16 cellular contexts compared by ENCODE assay signal in genomic region chr6:137798261-137798660, GRCh38.
DNase-seq lines count a peak whose midpoint lies in the region; ATAC-seq and TF ChIP-seq lines count a peak whose summit lies in the region.
"Had no signal": no experiment of that assay in that cellular context is flagged by ENCODE, and none has a peak within 500 bp of the region (broad histone marks: within the 10 kb centered on the region; RNA-seq: fewer than 3 reads in every experiment).

No MANE protein-coding gene starts in this region.

- no peak overlapping the region for H3K4me3 Mint-ChIP-seq in Caco-2 (ENCODE audit: unreplicated experiment)
- no peak overlapping the region for H3K4me3 Mint-ChIP-seq in central memory CD8-positive, alpha-beta T cell
- no peak overlapping the region for H3K4me3 Mint-ChIP-seq in naive thymus-derived CD4-positive, alpha-beta T cell

- TF ChIP-seq POLR2A in sigmoid colon (IDR thresholded peaks at IDR 0.05), result no peak
- TF ChIP-seq POLR2A in heart left ventricle (IDR thresholded peaks at IDR 0.05), result no peak

- H2BK120ac ChIP-seq in mesendoderm (ENCODE audit: low read depth, low read length), result no peak overlapping the region

- H3K36me3 Mint-ChIP-seq in Caco-2 (ENCODE audit: insufficient read depth, unreplicated experiment), result peaks cover 5% of the 10 kb centered on the region
- peaks cover 1% of the 10 kb centered on the region for H3K36me3 Mint-ChIP-seq in central memory CD8-positive, alpha-beta T cell (ENCODE audit: insufficient read depth)
- peaks cover 0 to 2% (median 0%) of the 10 kb centered on the region in 5 donors for H3K36me3 Mint-ChIP-seq in naive thymus-derived CD4-positive, alpha-beta T cell

- H3K4me1 Mint-ChIP-seq in Caco-2 (ENCODE audit: low read depth, unreplicated experiment), result peaks cover 59% of the 10 kb centered on the region
- H3K4me1 Mint-ChIP-seq in central memory CD8-positive, alpha-beta T cell, result peaks cover 49% of the 10 kb centered on the region
- peaks cover 38 to 75% (median 61%) of the 10 kb centered on the region in 7 donors for H3K4me1 Mint-ChIP-seq in naive thymus-derived CD4-positive, alpha-beta T cell

- ATAC-seq in central memory CD8-positive, alpha-beta T cell (replicated peaks; ENCODE audit: extremely low read depth, poor library complexity, severe bottlenecking), result no peak
- no peak for ATAC-seq in naive thymus-derived CD4-positive, alpha-beta T cell
- no peak for ATAC-seq in heart left ventricle
- ATAC-seq: GM12878 had no signal

- H3K4me2 ChIP-seq in OCI-LY3 (ENCODE audit: low read length), result 0 out of 2 replicates have a peak overlapping the region, but pooled peaks have one; percentile 11
- no peak overlapping the region for H3K4me2 ChIP-seq in mesendoderm (ENCODE audit: low read length)

- no CpG with 5 or more reads among the region's 3 CpGs for WGBS in mesendoderm (ENCODE audit: extremely low coverage, insufficient coverage, low lambda C conversion rate)
- 69 to 87% methylated on average over 3 of the region's 3 CpGs for WGBS in sigmoid colon, 2 donors
- 69 to 74% (median 72%) methylated on average over 3 of the region's 3 CpGs for WGBS in heart left ventricle, 4 donors

- no TSS peak for BruUV-seq in Caco-2 (replicated peaks; lab: Mats Ljungman, UMichigan)

- no peak overlapping the region for H2AK5ac ChIP-seq in mesendoderm (ENCODE audit: low read length)

- no peak overlapping the region for H4K5ac ChIP-seq in mesendoderm (ENCODE audit: low read length)

- peak overlapping the region; percentile 72 for H3K27ac Mint-ChIP-seq in Caco-2 (ENCODE audit: unreplicated experiment)
- peak overlapping the region; percentile 82 for H3K27ac Mint-ChIP-seq in central memory CD8-positive, alpha-beta T cell (ENCODE audit: low read depth)
- H3K27ac Mint-ChIP-seq in naive thymus-derived CD4-positive, alpha-beta T cell, result peak overlapping the region; percentile 20 to 97 (median 83)

- H3K79me2 ChIP-seq in OCI-LY3 (ENCODE audit: low read length) (0 out of 2 replicates have a peak, but pooled peaks cover 3% of the 10 kb centered on the region), mesendoderm (ENCODE audit: control insufficient read depth, insufficient read depth, low read length) (no peaks in the 10 kb centered on the region)

- intact Hi-C loops in Caco-2 (cut with micrococcal nuclease; ENCODE audit: unreplicated experiment), result no loop called here
- intact Hi-C loops in naive thymus-derived CD4-positive, alpha-beta T cell (cut with micrococcal nuclease), result loop anchor here (2.0 to 10.0 kb wide), 4 partner anchors 81 to 309 kb away; partner anchors contain the start of gene PERP (in 1 of the 2)
- intact Hi-C loops in sigmoid colon (cut with DNase I), result no loop called here
- intact Hi-C loops in heart left ventricle (cut with DNase I), result loop anchor here in 2 of 10 donors (10.0 kb wide), 2 partner anchors 93 to 137 kb away; no protein-coding TSS in a partner anchor

- H3K56ac ChIP-seq in mesendoderm (ENCODE audit: low read length), result no peak overlapping the region

- no peak for TF ChIP-seq CTCF in Caco-2 (IDR thresholded peaks at IDR 0.05; ENCODE audit: insufficient read depth in 1 of 2, low read depth in 1 of 2, low read length in 1 of 2, severe bottlenecking in 1 of 2, unreplicated experiment in 1 of 2)
- TF ChIP-seq CTCF in OCI-LY3 (IDR thresholded peaks at IDR 0.05; ENCODE audit: low read depth, low read length), result no peak
- no peak for TF ChIP-seq CTCF in sigmoid colon (IDR thresholded peaks at IDR 0.05)
- no peak for TF ChIP-seq CTCF in heart left ventricle (IDR thresholded peaks at IDR 0.05)

- H3K27me3 Mint-ChIP-seq in Caco-2 (ENCODE audit: insufficient read depth, unreplicated experiment), result no peaks in the 10 kb centered on the region
- H3K27me3 Mint-ChIP-seq in central memory CD8-positive, alpha-beta T cell, result no peaks in the 10 kb centered on the region
- no peaks in the 10 kb centered on the region for H3K27me3 Mint-ChIP-seq in naive thymus-derived CD4-positive, alpha-beta T cell

- no peaks in the 10 kb centered on the region for H3K9me3 Mint-ChIP-seq in Caco-2 (ENCODE audit: unreplicated experiment)
- H3K9me3 Mint-ChIP-seq in central memory CD8-positive, alpha-beta T cell, result no peaks in the 10 kb centered on the region
- H3K9me3 Mint-ChIP-seq in naive thymus-derived CD4-positive, alpha-beta T cell, result peaks cover 0 to under 1% (median 0%) of the 10 kb centered on the region in 11 donors

- no peaks in the 10 kb centered on the region for H3K36me3 ChIP-seq in Caco-2 (ENCODE audit: control insufficient read depth, insufficient read depth, low read length)
- no peaks in the 10 kb centered on the region for H3K36me3 ChIP-seq in OCI-LY3 (replicated peaks; ENCODE audit: low read depth, low read length)
- H3K36me3 ChIP-seq in naive thymus-derived CD4-positive, alpha-beta T cell (ENCODE audit: control insufficient read depth in 2 of 3, insufficient read depth in 3 of 3, low read length in 3 of 3), result no peaks in the 10 kb centered on the region
- no peaks in the 10 kb centered on the region for H3K36me3 ChIP-seq in mesendoderm (ENCODE audit: control insufficient read depth, insufficient read depth, low read length)
- H3K36me3 ChIP-seq in sigmoid colon, result no peaks in the 10 kb centered on the region
- no peaks in the 10 kb centered on the region for H3K36me3 ChIP-seq in heart left ventricle

- no peak overlapping the region for H2AFZ ChIP-seq in OCI-LY3 (ENCODE audit: low read depth, low read length)

- peaks cover 98% of the 10 kb centered on the region for H3K4me1 ChIP-seq in Caco-2
- peaks cover 56% of the 10 kb centered on the region for H3K4me1 ChIP-seq in OCI-LY3 (ENCODE audit: low read length)
- peaks cover 21 to 43% of the 10 kb centered on the region in 2 donors for H3K4me1 ChIP-seq in naive thymus-derived CD4-positive, alpha-beta T cell (ENCODE audit: control insufficient read depth in 2 of 2, insufficient read depth in 2 of 2, low read length in 2 of 2)
- peaks cover 3% of the 10 kb centered on the region for H3K4me1 ChIP-seq in mesendoderm (ENCODE audit: control insufficient read depth, low read depth, low read length)
- H3K4me1 ChIP-seq in sigmoid colon, result peaks cover 0 to 18% (median 3%) of the 10 kb centered on the region in 4 donors
- peaks cover 0 to 17% (median 0%) of the 10 kb centered on the region in 12 donors for H3K4me1 ChIP-seq in heart left ventricle

- no peaks in the 10 kb centered on the region for H3K27me3 ChIP-seq in Caco-2 (replicated peaks; ENCODE audit: control insufficient read depth, insufficient read depth, low read length)
- no peaks in the 10 kb centered on the region for H3K27me3 ChIP-seq in OCI-LY3 (ENCODE audit: low read depth, low read length)
- H3K27me3 ChIP-seq in naive thymus-derived CD4-positive, alpha-beta T cell (ENCODE audit: control insufficient read depth in 2 of 2, insufficient read depth in 2 of 2, low read length in 2 of 2), result no peaks in the 10 kb centered on the region
- no peaks in the 10 kb centered on the region for H3K27me3 ChIP-seq in mesendoderm (ENCODE audit: insufficient read depth, low read length, poor library complexity)
- no peaks in the 10 kb centered on the region for H3K27me3 ChIP-seq in sigmoid colon
- H3K27me3 ChIP-seq in heart left ventricle, result no peaks in the 10 kb centered on the region

- DNase-seq in Caco-2 (no peak), mesendoderm (no peak), sigmoid colon (no peak), heart left ventricle (no peak), islet precursor cell (no peak)
- DNase-seq in central memory CD8-positive, alpha-beta T cell (ENCODE audit: low spot score in 2 of 2), result no peak
- no peak for DNase-seq in naive thymus-derived CD4-positive, alpha-beta T cell
- DNase-seq: GDM1, HCEC 1CT, MM.1S, NCI-H1092 treated with DMSO at 0.1 percent for 48 hours, NCI-H1694 treated with DMSO at 0.1 percent for 48 hours, NCI-H69, SIG-M5 had no signal

- no peak overlapping the region for H3K23ac ChIP-seq in mesendoderm (ENCODE audit: low read length)

- no peak for TF ChIP-seq EP300 in sigmoid colon (IDR thresholded peaks at IDR 0.05)

- H4K8ac ChIP-seq in mesendoderm (ENCODE audit: low read depth, low read length), result no peak overlapping the region

- no peak overlapping the region for H3K9ac ChIP-seq in OCI-LY3 (ENCODE audit: low read length)
- H3K9ac ChIP-seq in mesendoderm (ENCODE audit: low read length), result no peak overlapping the region

- no peak overlapping the region for H2BK5ac ChIP-seq in mesendoderm (ENCODE audit: low read length)

- no peaks in the 10 kb centered on the region for H3K79me1 ChIP-seq in mesendoderm (ENCODE audit: low read length)

- no peak overlapping the region for H2BK15ac ChIP-seq in mesendoderm (replicated peaks; ENCODE audit: low read depth)

- H3K4me3 ChIP-seq in Caco-2 (ENCODE audit: low read depth, low read length), result no peak overlapping the region
- H3K4me3 ChIP-seq in OCI-LY3 (ENCODE audit: low read length), result no peak overlapping the region
- no peak overlapping the region for H3K4me3 ChIP-seq in naive thymus-derived CD4-positive, alpha-beta T cell (ENCODE audit: low read length)
- no peak overlapping the region for H3K4me3 ChIP-seq in mesendoderm (ENCODE audit: low read length)
- no peak overlapping the region for H3K4me3 ChIP-seq in sigmoid colon
- H3K4me3 ChIP-seq in heart left ventricle, result no peak overlapping the region
- H3K4me3 ChIP-seq: GM12878 had no signal

- CTCF ChIA-PET in Caco-2 (lab: Charles Lee), result no interaction called here
- CTCF ChIA-PET in naive thymus-derived CD4-positive, alpha-beta T cell (lab: Charles Lee), result interaction anchor here (0.8 to 6.3 kb wide), 16 partner anchors 13 to 208 kb away, joined by 3 to 74 read pairs (median 10); partner anchors contain the start of gene TNFAIP3

- no peak overlapping the region for H3K18ac ChIP-seq in mesendoderm (ENCODE audit: low read length)

- H3K9me3 ChIP-seq in Caco-2, result 0 out of 2 replicates have a peak, but pooled peaks cover 3% of the 10 kb centered on the region
- no peaks in the 10 kb centered on the region for H3K9me3 ChIP-seq in OCI-LY3 (ENCODE audit: insufficient read depth, low read length)
- H3K9me3 ChIP-seq in naive thymus-derived CD4-positive, alpha-beta T cell (ENCODE audit: control insufficient read depth in 2 of 3, low read length in 3 of 3), result no peaks in the 10 kb centered on the region
- no peaks in the 10 kb centered on the region for H3K9me3 ChIP-seq in sigmoid colon
- H3K9me3 ChIP-seq in heart left ventricle, result no peaks in the 10 kb centered on the region

- no peak overlapping the region for H3K4ac ChIP-seq in mesendoderm (ENCODE audit: low read depth, low read length)

- POLR2A ChIA-PET in Caco-2 (lab: Charles Lee), result interaction anchor here (0.7 to 1.1 kb wide), 2 partner anchors 13 to 128 kb away, joined by 4 to 7 read pairs; no protein-coding TSS in a partner anchor
- POLR2A ChIA-PET in naive thymus-derived CD4-positive, alpha-beta T cell (lab: Charles Lee), result interaction anchor here (1.0 to 6.3 kb wide), 8 partner anchors 15 to 177 kb away, joined by 3 to 89 read pairs (median 12); partner anchors contain the start of gene TNFAIP3

- H3K27ac ChIP-seq in OCI-LY3 (ENCODE audit: low read length) (no peak overlapping the region), mesendoderm (ENCODE audit: low read depth, low read length) (no peak overlapping the region), sigmoid colon (no peak overlapping the region), heart left ventricle (no peak overlapping the region)
- no peak overlapping the region for H3K27ac ChIP-seq in naive thymus-derived CD4-positive, alpha-beta T cell (ENCODE audit: low read depth, low read length)

- H4K20me1 ChIP-seq in OCI-LY3 (ENCODE audit: insufficient read depth, low read length), result no peaks in the 10 kb centered on the region

Comparison
In these comparisons a context has a peak if more than half of its experiments do, and no peak if none do; other contexts are left out.
1. intact Hi-C loops: an anchor here in naive thymus-derived CD4-positive, alpha-beta T cell (2.0 to 10.0 kb wide); none called in Caco-2 and sigmoid colon.